In genomic region chr3:185486371-185486770, GRCh38 we compare ENCODE assay signal across 3 cellular contexts.
"Had no signal": no experiment of that assay in that cellular context is flagged by ENCODE, and none has a peak within 500 bp of the region (broad histone marks: within the 10 kb centered on the region; RNA-seq: fewer than 3 reads in every experiment).

No MANE protein-coding gene starts in this region.

- H3K4me3 ChIP-seq: GM12878 had no signal

- ATAC-seq: GM12878 had no signal

- DNase-seq: GDM1, GF-D8 had no signal
